In genomic region chr9:91421987-91422765, GRCh38 we compare ENCODE assay signal across 1 cellular context.
TF ChIP-seq lines count a peak whose summit lies in the region.

No MANE protein-coding gene starts in this region.

TF ChIP-seq in GM23338, 12 proteins besides CTCF, POLR2A, EP300 and RAD21 (continued from another document):
- no peak for TF ChIP-seq ZNF462 (CRISPR knock-in tag; IDR thresholded peaks at IDR 0.05)
- TF ChIP-seq EZH2phosphoT487 (IDR thresholded peaks at IDR 0.05; ENCODE audit: unreplicated experiment) = no peak
- no peak for TF ChIP-seq POLR2AphosphoS5 (IDR thresholded peaks at IDR 0.05; ENCODE audit: low read depth)
